ENCODE assay signal across 8 cellular contexts in the genomic region with DNA sequence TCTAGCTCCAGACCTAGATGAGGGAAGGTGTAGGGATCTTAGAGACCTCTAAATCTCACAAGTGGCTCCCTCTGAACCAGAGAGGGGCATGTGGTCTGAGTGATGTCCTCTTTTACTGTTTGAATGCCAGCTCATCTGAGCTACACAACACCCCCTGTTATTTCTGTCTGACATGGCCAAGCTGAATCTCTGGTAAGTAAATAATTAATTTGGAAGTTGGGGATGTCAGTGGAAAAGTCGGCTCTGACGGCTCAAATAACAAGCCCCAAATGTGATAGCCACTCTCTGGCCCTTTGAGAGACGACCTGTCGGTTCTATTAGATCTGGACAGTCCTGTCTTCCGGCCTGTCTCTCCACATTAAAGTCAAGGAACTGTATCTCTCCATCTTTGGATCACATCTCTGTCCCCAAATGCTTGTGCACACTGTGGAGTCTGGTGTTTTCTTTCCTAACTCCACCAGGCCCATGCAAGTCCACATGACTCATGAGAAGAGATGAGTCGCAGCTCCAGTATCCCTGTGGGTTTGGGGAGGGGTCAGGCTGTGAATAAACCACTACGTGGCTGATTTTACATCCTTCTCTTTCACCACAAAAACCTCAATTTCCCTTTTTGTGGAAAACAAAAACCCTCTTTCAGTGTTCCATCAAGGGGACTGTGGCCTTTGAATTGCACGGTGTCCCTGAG. TPM values are rescaled to one million over a fixed set of nuclear protein-coding genes. Genes with fewer than 3 reads are reported as not detected.
A peak's percentile ranks its signal among the peaks of the same experiment; 100 is the strongest.
DNase-seq lines count a peak whose midpoint lies in the region; ATAC-seq, FAIRE-seq and TF ChIP-seq lines count a peak whose summit lies in the region.

No MANE protein-coding gene starts in this region.

- no peak overlapping the region for H3K27ac Mint-ChIP-seq in activated CD4-positive, alpha-beta T cell treated with anti-CD3 and anti-CD28 coated beads, Interleukin-2, amount 10 ng/mL, durations not matched to agents 7 days and 5 days

- POLR2A ChIA-PET in activated CD4-positive, alpha-beta T cell treated with anti-CD3 and anti-CD28 coated beads, Interleukin-2, amount 10 ng/mL, durations not matched to agents 7 days and 5 days (lab: Charles Lee) = no interaction called here

- H3K9ac ChIP-seq in keratinocyte (ENCODE audit: control insufficient read depth, extremely low read depth, insufficient read depth, low read length) = peak overlapping the region; percentile 39

- H3K9me1 ChIP-seq in keratinocyte (ENCODE audit: control insufficient read depth, extremely low read depth, insufficient read depth, low read length) = no peaks in the 10 kb centered on the region

- CTCF ChIA-PET in activated CD4-positive, alpha-beta T cell treated with anti-CD3 and anti-CD28 coated beads, Interleukin-2, amount 10 ng/mL, durations not matched to agents 7 days and 5 days (lab: Charles Lee) = interaction anchor here (0.9 to 3.2 kb wide), 5 partner anchors 10 to 39 kb away, joined by 3 to 13 read pairs (median 3); no protein-coding TSS in a partner anchor

- H2AFZ ChIP-seq in keratinocyte (ENCODE audit: control insufficient read depth, low read length) = no peak overlapping the region

- TF ChIP-seq POLR2A in thyroid gland (IDR thresholded peaks at IDR 0.05) = no peak

- no peak overlapping the region for H3K4me3 ChIP-seq in right atrium auricular region
- H3K4me3 ChIP-seq in keratinocyte (ENCODE audit: control insufficient read depth in 2 of 3, extremely low read depth in 1 of 3, insufficient read depth in 2 of 3, low read depth in 1 of 3, low read length in 3 of 3) = peak overlapping the region in 1 of 3 experiments; percentile 8
- H3K4me3 ChIP-seq in thyroid gland (replicated peaks in 1 of 3) = no peak overlapping the region

- peaks cover 43% of the 10 kb centered on the region for H3K4me1 Mint-ChIP-seq in activated CD4-positive, alpha-beta T cell treated with anti-CD3 and anti-CD28 coated beads, Interleukin-2, amount 10 ng/mL, durations not matched to agents 7 days and 5 days

- H3K9me3 Mint-ChIP-seq in activated CD4-positive, alpha-beta T cell treated with anti-CD3 and anti-CD28 coated beads, Interleukin-2, amount 10 ng/mL, durations not matched to agents 7 days and 5 days = no peaks in the 10 kb centered on the region

- H3K27me3 Mint-ChIP-seq in activated CD4-positive, alpha-beta T cell treated with anti-CD3 and anti-CD28 coated beads, Interleukin-2, amount 10 ng/mL, durations not matched to agents 7 days and 5 days = peaks cover 58% of the 10 kb centered on the region

- H4K20me1 ChIP-seq in keratinocyte (ENCODE audit: control insufficient read depth, extremely low read depth, insufficient read depth, low read length) = no peaks in the 10 kb centered on the region

- 80 to 86% methylated on average over 8 of the region's 8 CpGs for WGBS in thyroid gland, 2 donors

- H3K4me3 Mint-ChIP-seq in activated CD4-positive, alpha-beta T cell treated with anti-CD3 and anti-CD28 coated beads, Interleukin-2, amount 10 ng/mL, durations not matched to agents 7 days and 5 days = no peak overlapping the region

- H3K27me3 ChIP-seq in right atrium auricular region (no peaks in the 10 kb centered on the region), keratinocyte (ENCODE audit: control insufficient read depth, extremely low read depth, insufficient read depth, low read length) (no peaks in the 10 kb centered on the region), thyroid gland (no peaks in the 10 kb centered on the region)

- ATAC-seq in left cardiac atrium (peak in 1 of 2 donors; percentile 89), HG03565 (IDR thresholded peaks at IDR 0.05; ENCODE audit: unreplicated experiment) (no peak)

- H3K4me2 ChIP-seq in keratinocyte (ENCODE audit: control insufficient read depth, extremely low read depth, insufficient read depth, low read depth, low read length) = peak overlapping the region; percentile 79

- dilution Hi-C loops in keratinocyte (cut with MboI; ENCODE audit: extremely low pct_ligation_motif_present, low sequenced_read_pairs) = no loop called here

- H3K36me3 ChIP-seq in right atrium auricular region = no peaks in the 10 kb centered on the region
- peaks cover 0 to 2% of the 10 kb centered on the region in 2 experiments for H3K36me3 ChIP-seq in keratinocyte (ENCODE audit: control insufficient read depth in 2 of 2, extremely low read depth in 1 of 2, insufficient read depth in 2 of 2, low read length in 2 of 2)
- H3K36me3 ChIP-seq in thyroid gland = no peaks in the 10 kb centered on the region

- peak; percentile 97 for FAIRE-seq in keratinocyte (lab: Jason Lieb, UNC)

- DNase-seq in left cardiac atrium (peak; percentile 37), right atrium auricular region (ENCODE audit: low spot score) (no peak), keratinocyte (ENCODE audit: low read depth, low spot score) (peak; percentile 88), stromal cell of bone marrow (ENCODE audit: low read depth) (peak; percentile 87), mesenteric fat pad (ENCODE audit: low spot score) (no peak), thyroid gland (no peak)
- DNase-seq in activated CD4-positive, alpha-beta T cell treated with anti-CD3 and anti-CD28 coated beads, Interleukin-2, amount 10 ng/mL, durations not matched to agents 7 days and 5 days = peak; percentile 25

- intact Hi-C loops in left cardiac atrium (cut with DNase I) = no loop called here
- intact Hi-C loops in thyroid gland (cut with DNase I) = no loop called here

- TF ChIP-seq CTCF in right atrium auricular region (IDR thresholded peaks at IDR 0.05) = no peak
- no peak for TF ChIP-seq CTCF in keratinocyte (optimal IDR thresholded peaks at IDR 0.05 in 1 of 3, IDR thresholded peaks at IDR 0.05 in 1 of 3, conservative IDR thresholded peaks at IDR 0.05 in 1 of 3; ENCODE audit: extremely low read depth in 1 of 3, insufficient read depth in 2 of 3, low read length in 3 of 3)
- no peak for TF ChIP-seq CTCF in thyroid gland (IDR thresholded peaks at IDR 0.05)

- H3K36me3 Mint-ChIP-seq in activated CD4-positive, alpha-beta T cell treated with anti-CD3 and anti-CD28 coated beads, Interleukin-2, amount 10 ng/mL, durations not matched to agents 7 days and 5 days (ENCODE audit: low read depth) = peaks cover 7% of the 10 kb centered on the region

- H3K9me3 ChIP-seq in right atrium auricular region (no peaks in the 10 kb centered on the region), keratinocyte (ENCODE audit: control insufficient read depth, low read depth, low read length) (no peaks in the 10 kb centered on the region), thyroid gland (no peaks in the 10 kb centered on the region)

- peaks cover 12% of the 10 kb centered on the region for H3K79me2 ChIP-seq in keratinocyte (ENCODE audit: control insufficient read depth, insufficient read depth, low read length)

- H3K27ac ChIP-seq in right atrium auricular region (no peak overlapping the region), keratinocyte (ENCODE audit: control insufficient read depth, insufficient read depth, low read length) (peak overlapping the region; percentile 86), thyroid gland (peak overlapping the region in 1 of 3 donors; percentile 45)

- peaks cover 0 to 3% of the 10 kb centered on the region in 2 donors for H3K4me1 ChIP-seq in right atrium auricular region
- peaks cover 42% of the 10 kb centered on the region for H3K4me1 ChIP-seq in keratinocyte (ENCODE audit: control insufficient read depth, extremely low read depth, insufficient read depth, low read length)
- H3K4me1 ChIP-seq in thyroid gland = peaks cover 19 to 29% of the 10 kb centered on the region in 2 donors

RNA-seq across cellular contexts. Expression of a gene that starts 52.5 kb away (rescaled TPM):
- total RNA-seq in left cardiac atrium = 10 to 100 TPM in 1 of 2 donors, 1 to 10 TPM in 1; 9.8 to 16.7 TPM
- 10 to 100 TPM in 1 of 2 donors, 1 to 10 TPM in 1; 7.8 to 13.4 TPM for total RNA-seq in right atrium auricular region
- 1 to 10 TPM; 3.7 to 4.4 TPM for total RNA-seq in activated CD4-positive, alpha-beta T cell treated with anti-CD3 and anti-CD28 coated beads, Interleukin-2, amount 10 ng/mL, durations not matched to agents 7 days and 5 days
- polyA plus RNA-seq in keratinocyte = 2.1 to 7.3 TPM (median 3.3 TPM) in 3 replicates
- polyA plus RNA-seq in keratinocyte (2011; ENCODE audit: low read depth) = 2.4 TPM
- polyA plus RNA-seq in keratinocyte (2011; cell fraction: cytosol; rRNA removed) = 1.7 and 2.6 TPM in 2 replicates
- 5.8 and 6.5 TPM in 2 replicates for polyA plus RNA-seq in keratinocyte (2011; cell fraction: nucleus; rRNA removed)
- 1.7 and 4.4 TPM in 2 replicates for polyA plus RNA-seq in keratinocyte (2012; ENCODE audit: low replicate concordance)
- 5.2 to 11.3 TPM (median 11.2 TPM) in 3 replicates for polyA minus RNA-seq in keratinocyte
- polyA minus RNA-seq in keratinocyte (2011; cell fraction: cytosol; rRNA and poly(A)+ RNA removed) = 2.9 TPM
- 9.7 and 20.0 TPM in 2 replicates for polyA minus RNA-seq in keratinocyte (2011; cell fraction: nucleus; rRNA and poly(A)+ RNA removed)
- total RNA-seq in mesenteric fat pad = 21.6 TPM
- 10 to 100 TPM; 32.1 to 72.0 (median 42.0) TPM for total RNA-seq in thyroid gland

Comparison
In these comparisons a context has a peak if more than half of its experiments do, and no peak if none do; other contexts are left out.
1. DNase-seq: peak in left cardiac atrium (single experiment), activated CD4-positive, alpha-beta T cell treated with anti-CD3 and anti-CD28 coated beads, Interleukin-2, amount 10 ng/mL, durations not matched to agents 7 days and 5 days (single experiment), keratinocyte (single experiment) and stromal cell of bone marrow (single experiment); none in right atrium auricular region (single experiment), mesenteric fat pad (single experiment) and thyroid gland (0 of 2).